Comparison of ENCODE assay signal across 8 cellular contexts in genomic region chr14:49860988-49861387, GRCh38. TPM values are rescaled to one million over a fixed set of nuclear protein-coding genes. Genes with fewer than 3 reads are reported as not detected.
DNase-seq lines count a peak whose midpoint lies in the region; ATAC-seq and TF ChIP-seq lines count a peak whose summit lies in the region.

No MANE protein-coding gene starts in this region.

- H3K4me3 ChIP-seq in HCT116 (replicated peaks in 1 of 2; ENCODE audit: low read depth in 1 of 2, low read length in 2 of 2) = peak overlapping the region; percentile 77 to 80
- peak overlapping the region in 1 of 4 donors; percentile 74 for H3K4me3 ChIP-seq in adrenal gland
- H3K4me3 ChIP-seq in left lung = peak overlapping the region in 1 of 2 donors; percentile 65
- H3K4me3 ChIP-seq in testis = peak overlapping the region; percentile 60 to 80

- H3K27me3 Mint-ChIP-seq in activated CD4-positive, alpha-beta T cell treated with anti-CD3 and anti-CD28 coated beads for 36 hours = no peaks in the 10 kb centered on the region

- peak overlapping the region; percentile 98 for H3K4me2 ChIP-seq in HCT116 (ENCODE audit: low read length)

- no peaks in the 10 kb centered on the region for H3K9me3 Mint-ChIP-seq in activated CD4-positive, alpha-beta T cell treated with anti-CD3 and anti-CD28 coated beads for 36 hours (ENCODE audit: low read depth)

- 73 to 88% (median 77%) methylated on average over 1 of the region's 1 CpG for WGBS in adrenal gland, 4 donors
- WGBS in testis, 2 donors = 42 to 55% methylated on average over 1 of the region's 1 CpG

- peaks cover 20% of the 10 kb centered on the region for H3K4me1 Mint-ChIP-seq in activated CD4-positive, alpha-beta T cell treated with anti-CD3 and anti-CD28 coated beads for 36 hours

- POLR2A ChIA-PET in HCT116 (lab: Charles Lee) = interaction anchor here (1.3 kb wide), 1 partner anchor 8 kb away, joined by 4 read pairs; the partner anchor contains the start of gene NEMF
- POLR2A ChIA-PET in activated CD4-positive, alpha-beta T cell treated with anti-CD3 and anti-CD28 coated beads for 36 hours (lab: Charles Lee) = interaction anchor here (2.3 to 3.8 kb wide), 4 partner anchors 9 to 227 kb away, joined by 11 to 30 read pairs (median 24); partner anchors contain the start of genes DNAAF2 and NEMF

- TF ChIP-seq RAD21 in HCT116 (IDR thresholded peaks at IDR 0.05; ENCODE audit: low read depth) = no peak

- H3K9me3 ChIP-seq in HCT116 (ENCODE audit: control insufficient read depth in 1 of 2, insufficient read depth in 1 of 2, low read depth in 1 of 2, low read length in 2 of 2) (no peaks in the 10 kb centered on the region), adrenal gland (replicated peaks in 1 of 3) (no peaks in the 10 kb centered on the region), left lung (no peaks in the 10 kb centered on the region), testis (no peaks in the 10 kb centered on the region)

- H3K36me3 ChIP-seq in HCT116 (ENCODE audit: control insufficient read depth in 1 of 2, insufficient read depth in 2 of 2, low read length in 2 of 2) (no peaks in the 10 kb centered on the region), adrenal gland (replicated peaks in 1 of 2) (no peaks in the 10 kb centered on the region), left lung (no peaks in the 10 kb centered on the region), testis (ENCODE audit: low read depth, missing control alignments) (no peaks in the 10 kb centered on the region)

- DNase-seq in HCT116 (ENCODE audit: low read depth, low spot score) (no peak), adrenal gland (no peak), left lung (no peak), testis (no peak), globus pallidus (ENCODE audit: low spot score) (no peak)
- no peak for DNase-seq in activated CD4-positive, alpha-beta T cell treated with anti-CD3 and anti-CD28 coated beads for 36 hours
- no peak for DNase-seq in stimulated activated CD4-positive, alpha-beta T cell treated with anti-CD3 and anti-CD28 coated beads, Interleukin-12 subunit alpha, Interleukin-12 subunit beta, amount 100 ng/mL, for 4 hours

- H3K4me1 ChIP-seq in HCT116 (ENCODE audit: control insufficient read depth in 1 of 2, insufficient read depth in 2 of 2, low read length in 2 of 2) = peaks cover 9 to 36% of the 10 kb centered on the region in 2 experiments; a peak in 3 of 4 replicates
- peaks cover 9% of the 10 kb centered on the region in 2 donors for H3K4me1 ChIP-seq in adrenal gland (replicated peaks in 1 of 2)
- H3K4me1 ChIP-seq in left lung = peaks cover 0 to 32% of the 10 kb centered on the region in 2 donors
- peaks cover 9% of the 10 kb centered on the region for H3K4me1 ChIP-seq in testis

- intact Hi-C loops in HCT116 (cut with micrococcal nuclease) (loop anchor here (5.0 to 10.0 kb wide), 2 partner anchors 454 to 671 kb away; partner anchors contain the start of genes DMAC2L, L2HGDH and MAP4K5), adrenal gland (cut with DNase I) (no loop called here), left lung (cut with DNase I) (no loop called here), testis (cut with DNase I; ENCODE audit: low total_unique reads) (no loop called here)
- intact Hi-C loops in activated CD4-positive, alpha-beta T cell treated with anti-CD3 and anti-CD28 coated beads for 36 hours (cut with DNase I, micrococcal nuclease) = loop anchor here (5.0 kb wide), 3 partner anchors 371 to 661 kb away; partner anchors contain the start of gene SOS2 (in 1 of the 2)

- no peak for TF ChIP-seq POLR2A in HCT116 (IDR thresholded peaks at IDR 0.05; ENCODE audit: borderline replicate concordance, extremely low read depth, insufficient read depth, insufficient read length)
- TF ChIP-seq POLR2A in adrenal gland (IDR thresholded peaks at IDR 0.05) = no peak
- TF ChIP-seq POLR2A in testis (IDR thresholded peaks at IDR 0.05) = no peak

- RAD21 ChIA-PET in HCT116 (lab: Charles Lee; ENCODE audit: low non-redundant PET in 1 of 2, low total read pairs in 2 of 2, uncharacterized antibody in 2 of 2, unreplicated experiment in 2 of 2) = interaction anchor here (0.6 to 1.3 kb wide), 3 partner anchors 9 to 183 kb away, joined by 3 to 4 read pairs (median 3); partner anchors contain the start of gene NEMF (in 1 of the 2)

- H3K27ac ChIP-seq in HCT116 (ENCODE audit: low read depth, low read length) (peak overlapping the region; percentile 74; the same call in 1 of the 2 replicates), adrenal gland (peak overlapping the region; percentile 88 to 99 (median 98)), left lung (peak overlapping the region; percentile 98), testis (peak overlapping the region; percentile 96 to 99)

- no TSS peak for BruUV-seq in HCT116 (replicated peaks; lab: Mats Ljungman, UMichigan)

- TF ChIP-seq CTCF in HCT116 (IDR thresholded peaks at IDR 0.05 in 2 of 3, conservative IDR thresholded peaks at IDR 0.05 in 1 of 3; ENCODE audit: borderline replicate concordance in 1 of 3, insufficient read depth in 1 of 3, low read depth in 2 of 3, low read length in 2 of 3) (no peak), adrenal gland (IDR thresholded peaks at IDR 0.05) (no peak), left lung (IDR thresholded peaks at IDR 0.05) (no peak), testis (IDR thresholded peaks at IDR 0.05) (no peak)

- no peak overlapping the region for H3K4me3 Mint-ChIP-seq in activated CD4-positive, alpha-beta T cell treated with anti-CD3 and anti-CD28 coated beads for 36 hours

- peak overlapping the region; percentile 100 for H2AFZ ChIP-seq in HCT116 (ENCODE audit: low read depth, low read length, poor library complexity, severe bottlenecking)

- peaks cover 2% of the 10 kb centered on the region for H3K36me3 Mint-ChIP-seq in activated CD4-positive, alpha-beta T cell treated with anti-CD3 and anti-CD28 coated beads for 36 hours (ENCODE audit: low read depth)

- no peaks in the 10 kb centered on the region for H3K9me2 ChIP-seq in HCT116 (ENCODE audit: insufficient read depth)

- H3K9ac ChIP-seq in HCT116 (ENCODE audit: low read length) = peak overlapping the region; percentile 77

- H3K27me3 ChIP-seq in HCT116 (ENCODE audit: insufficient read depth, low read length) (no peaks in the 10 kb centered on the region), adrenal gland (no peaks in the 10 kb centered on the region), left lung (no peaks in the 10 kb centered on the region), testis (no peaks in the 10 kb centered on the region)

- CTCF ChIA-PET in HCT116 (lab: Charles Lee) = interaction anchor here (1.5 to 4.6 kb wide), 5 partner anchors 9 to 246 kb away, joined by 4 to 76 read pairs (median 15); partner anchors contain the start of gene NEMF
- CTCF ChIA-PET in activated CD4-positive, alpha-beta T cell treated with anti-CD3 and anti-CD28 coated beads for 36 hours (lab: Charles Lee) = interaction anchor here (0.6 to 9.8 kb wide), 32 partner anchors 9 to 262 kb away, joined by 3 to 158 read pairs (median 6); partner anchors contain the start of genes ARF6, LRR1, NEMF and POLE2

- no peak overlapping the region for H3K27ac Mint-ChIP-seq in activated CD4-positive, alpha-beta T cell treated with anti-CD3 and anti-CD28 coated beads for 36 hours

- H3K79me2 ChIP-seq in HCT116 (ENCODE audit: insufficient read depth, low read length) = no peaks in the 10 kb centered on the region

- no peaks in the 10 kb centered on the region for H4K20me1 ChIP-seq in HCT116 (ENCODE audit: insufficient read depth)

- ATAC-seq in HCT116 = no peak
- ATAC-seq in left lung = no peak
- no peak for ATAC-seq in HG03196 (IDR thresholded peaks at IDR 0.05; ENCODE audit: unreplicated experiment)
- no peak for ATAC-seq in activated CD4-positive, alpha-beta T cell treated with anti-CD3 and anti-CD28 coated beads for 36 hours

TF ChIP-seq in HCT116, 20 proteins besides CTCF, POLR2A, EP300 and RAD21 (continues in another document):
- TF ChIP-seq REST (IDR thresholded peaks at IDR 0.05; ENCODE audit: low read depth) (no peak), POLR2AphosphoS5 (IDR thresholded peaks at IDR 0.05; ENCODE audit: low read depth, low read length) (no peak), ZNF274 (IDR thresholded peaks at IDR 0.05; ENCODE audit: low read depth, low read length) (no peak)

RNA-seq across cellular contexts. Expression of gene NEMF, which starts 8.4 kb away (rescaled TPM):
- total RNA-seq in HCT116 (2021; ENCODE audit: unreplicated experiment) = 57.7 TPM
- polyA plus RNA-seq in HCT116 (2012) = 21.6 and 26.1 TPM in 2 replicates
- total RNA-seq in adrenal gland = 10 to 100 TPM; 14.8 to 69.0 (median 54.4) TPM
- 10 to 100 TPM; 28.1 to 88.3 (median 60.7) TPM for polyA plus RNA-seq in adrenal gland
- 10 to 100 TPM; 48.1 to 62.1 TPM for total RNA-seq in left lung
- 10 to 100 TPM; 81.3 to 98.7 TPM for total RNA-seq in testis
- 13.8 TPM for polyA plus RNA-seq in testis (ENCODE audit: insufficient read depth, low read depth, low replicate concordance)
- 10 to 100 TPM; 62.4 to 97.9 TPM for total RNA-seq in activated CD4-positive, alpha-beta T cell treated with anti-CD3 and anti-CD28 coated beads for 36 hours

RNA-seq across cellular contexts. Expression of gene ARF6, which starts 31.9 kb away (rescaled TPM):
- total RNA-seq in HCT116 (2021; ENCODE audit: unreplicated experiment) (88.8 TPM), adrenal gland (10 to 100 TPM; 27.7 to 65.8 (median 50.9) TPM), left lung (10 to 100 TPM; 73.6 to 89.0 TPM), testis (10 to 100 TPM; 45.2 to 51.8 TPM)
- polyA plus RNA-seq in HCT116 (2012) = 40.5 and 43.0 TPM in 2 replicates
- polyA plus RNA-seq in adrenal gland (10 to 100 TPM; 13.6 to 49.2 (median 17.9) TPM), testis (ENCODE audit: insufficient read depth, low read depth, low replicate concordance) (41.3 TPM)
- total RNA-seq in activated CD4-positive, alpha-beta T cell treated with anti-CD3 and anti-CD28 coated beads for 36 hours = 100 to 1,000 TPM; 172 to 181 TPM

Comparison
In these comparisons a context has a peak if more than half of its experiments do, and no peak if none do; other contexts are left out.
1. intact Hi-C loops: an anchor here in HCT116 (5.0 to 10.0 kb wide) and activated CD4-positive, alpha-beta T cell treated with anti-CD3 and anti-CD28 coated beads for 36 hours (5.0 kb wide); none called in adrenal gland, left lung and testis.